8 cellular contexts compared by ENCODE assay signal in genomic region chr14:65109357-65109756, GRCh38.
"Had no signal": no experiment of that assay in that cellular context is flagged by ENCODE, and none has a peak within 500 bp of the region (broad histone marks: within the 10 kb centered on the region; RNA-seq: fewer than 3 reads in every experiment).

No MANE protein-coding gene starts in this region.

- H3K27ac ChIP-seq: KMS-11 had no signal

- H3K9me3 ChIP-seq: HAP-1 had no signal

- H3K4me1 ChIP-seq: HAP-1 had no signal

- ATAC-seq: HCT116 had no signal

- H3K4me2 ChIP-seq: KMS-11 had no signal

- DNase-seq: GOT3, H7, IMR-90, Karpas-422, KBM-7 had no signal

- H3K36me3 ChIP-seq: HAP-1 had no signal

- H3K4me3 ChIP-seq: HAP-1 had no signal

- H3K9ac ChIP-seq: KMS-11 had no signal
